ENCODE assay signal across 8 cellular contexts in the genomic region with DNA sequence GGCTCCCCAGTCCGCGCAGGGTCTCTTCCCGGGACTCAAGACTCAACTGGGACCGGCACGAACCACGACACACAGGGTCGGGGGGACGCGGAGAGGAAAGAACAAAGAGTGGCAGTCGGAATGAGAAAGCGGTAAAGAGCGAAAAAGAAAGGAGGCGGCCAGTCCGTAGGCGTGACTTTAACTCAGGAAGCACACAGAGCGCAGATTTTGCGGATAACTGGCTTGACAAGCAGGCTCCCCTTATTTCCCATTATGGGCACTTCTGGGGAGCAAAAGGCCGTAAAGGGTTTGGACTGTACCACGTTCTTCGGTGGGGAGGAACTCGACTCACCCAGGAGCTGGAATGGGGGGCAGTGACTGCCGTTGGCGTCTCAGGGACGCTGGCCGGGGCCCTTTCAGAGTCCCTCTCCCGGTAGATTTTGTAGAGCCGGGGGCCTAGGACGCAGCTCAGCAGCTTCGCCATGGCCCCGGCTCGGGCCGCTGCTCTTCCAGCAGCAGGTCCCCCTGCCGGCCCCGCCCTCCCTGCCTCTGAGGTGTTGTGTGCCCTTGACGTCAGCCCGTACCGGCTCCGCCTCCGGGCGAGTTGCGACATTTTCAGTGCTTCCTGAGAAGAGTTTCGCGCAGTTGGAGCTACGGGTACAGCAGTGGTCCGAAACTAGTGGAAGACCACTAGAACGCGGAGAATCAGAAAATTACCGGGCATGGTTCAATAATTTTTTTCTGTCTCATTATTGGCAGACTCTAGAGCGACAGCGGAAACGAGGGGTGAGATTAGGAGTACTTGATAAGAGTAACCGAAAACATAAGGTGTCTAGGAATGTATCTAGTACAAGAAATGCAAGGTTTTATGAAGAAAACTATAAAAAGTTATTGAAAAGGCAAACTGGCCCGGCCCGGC. TPM values are rescaled to one million over a fixed set of nuclear protein-coding genes. Genes with fewer than 3 reads are reported as not detected.
DNase-seq lines count a peak whose midpoint lies in the region; ATAC-seq, FAIRE-seq and TF ChIP-seq lines count a peak whose summit lies in the region.

A gene (minus strand): TSS at position 506 of the 898 bp plus-strand sequence. CDS start 43 bp downstream, at position 463.

- H3K4me1 ChIP-seq in right atrium auricular region (peaks cover 0 to 18% of the 10 kb centered on the region in 2 donors), psoas muscle (peaks cover 28% of the 10 kb centered on the region)

- FAIRE-seq in GM12892 (lab: Jason Lieb, UNC) (peak; percentile 100), urothelium cell line (lab: Jason Lieb, UNC) (peak; percentile 69)

- 1% methylated on average over 54 of the region's 54 CpGs for WGBS in psoas muscle, 3 donors

- no peaks in the 10 kb centered on the region for H3K27me3 ChIP-seq in right atrium auricular region
- H3K27me3 ChIP-seq in psoas muscle (ENCODE audit: insufficient read depth in 3 of 3, low read length in 2 of 3), result no peaks in the 10 kb centered on the region

- H3K9me3 ChIP-seq in right atrium auricular region (no peaks in the 10 kb centered on the region), psoas muscle (no peaks in the 10 kb centered on the region)

- H3K36me3 ChIP-seq in right atrium auricular region, result peaks cover 21% of the 10 kb centered on the region
- H3K36me3 ChIP-seq in psoas muscle (ENCODE audit: insufficient read depth in 1 of 2, low read depth in 1 of 2), result peaks cover 0 to 34% of the 10 kb centered on the region in 2 donors

- ATAC-seq in HG02885 (IDR thresholded peaks at IDR 0.05; ENCODE audit: poor library complexity, unreplicated experiment) (peak; percentile 93), psoas muscle (peak; percentile 96 to 97 (median 96))

- peak within 1 kb of the TSS; percentile 78 to 82 for H3K4me3 ChIP-seq in right atrium auricular region
- H3K4me3 ChIP-seq in psoas muscle, result peak within 1 kb of the TSS; percentile 78

- TF ChIP-seq CTCF in right atrium auricular region (IDR thresholded peaks at IDR 0.05) (peak in 1 of 2 donors; percentile 30), psoas muscle (IDR thresholded peaks at IDR 0.05) (peak; percentile 9)

- peak within 1 kb of the TSS; percentile 97 to 98 for H3K27ac ChIP-seq in right atrium auricular region
- peak within 1 kb of the TSS; percentile 98 for H3K27ac ChIP-seq in psoas muscle

- intact Hi-C loops in T-helper 2 cell treated with Interferon-gamma antibody and Interleukin-4, amounts not matched to agents 100 ng/mL and 5 ng/mL, for 36 hours (cut with micrococcal nuclease), result loop anchor here (1.0 to 2.0 kb wide), 8 partner anchors 26 to 194 kb away; a partner anchor contains a TSS
- intact Hi-C loops in psoas muscle (cut with DNase I), result no loop called here

- TF ChIP-seq POLR2A in GM12892 (IDR thresholded peaks at IDR 0.05; ENCODE audit: low read depth, low read length), result peak; percentile 72

- DNase-seq in GM12892 (ENCODE audit: insufficient read length), result peak; percentile 98
- DNase-seq in NCI-H187 treated with DMSO at 0.1 percent for 48 hours (lab: John Stamatoyannopoulos, UW), result peak; percentile 57
- DNase-seq in anterior cingulate cortex (lab: John Stamatoyannopoulos, UW), result peak; percentile 78 to 98 (median 96)
- peak; percentile 99 for DNase-seq in right atrium auricular region (ENCODE audit: low spot score)
- DNase-seq in psoas muscle, result peak; percentile 99
- DNase-seq in urothelium cell line (ENCODE audit: low spot score), result peak; percentile 99

RNA-seq across cellular contexts. Expression of the gene that starts here (rescaled TPM):
- 18.8 TPM for polyA plus RNA-seq in GM12892 (2012; ENCODE audit: missing spikeins)
- total RNA-seq in T-helper 2 cell treated with Interferon-gamma antibody and Interleukin-4, amounts not matched to agents 100 ng/mL and 5 ng/mL, for 36 hours, result 53.8 and 54.9 TPM in 2 replicates
- total RNA-seq in right atrium auricular region (10 to 100 TPM; 22.7 to 29.4 TPM), psoas muscle (10 to 100 TPM; 26.6 to 36.5 (median 30.5) TPM)
- polyA plus RNA-seq in psoas muscle, result 10 to 100 TPM; 34.4 to 56.6 (median 50.0) TPM

Comparison
In these comparisons a context has a peak if more than half of its experiments do, and no peak if none do; other contexts are left out.
1. Peak in every context shown above with its lines: DNase-seq, ATAC-seq, H3K4me3 ChIP-seq and H3K27ac ChIP-seq.